In the genomic region with DNA sequence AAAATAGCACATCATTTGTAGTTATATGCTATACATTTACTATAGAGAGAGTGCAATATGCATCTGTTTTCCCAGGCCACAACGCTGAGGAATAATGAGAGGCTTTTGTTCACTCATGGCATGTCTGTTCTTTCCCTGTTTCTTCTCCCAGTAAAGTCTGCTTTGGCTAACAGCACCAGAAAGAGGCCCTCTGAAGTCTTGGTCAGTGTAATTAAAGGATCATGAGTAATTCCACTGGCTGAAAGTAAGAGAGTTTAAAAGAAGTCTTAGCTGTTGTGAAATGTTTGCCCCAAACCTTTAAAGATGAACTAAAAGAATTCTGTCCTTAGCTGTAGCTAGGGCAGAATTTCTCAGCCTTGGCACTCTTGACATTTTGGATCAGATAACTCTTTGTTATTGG, we compare ENCODE assay signal across 11 cellular contexts.
"Had no signal": no experiment of that assay in that cellular context is flagged by ENCODE, and none has a peak within 500 bp of the region (broad histone marks: within the 10 kb centered on the region; RNA-seq: fewer than 3 reads in every experiment).

No MANE protein-coding gene starts in this region.

- H3K27me3 ChIP-seq: ovary, transverse colon had no signal

- ATAC-seq: stimulated activated effector memory CD8-positive, alpha-beta T cell treated with anti-CD3 and anti-CD28 coated beads, Interleukin-12 subunit alpha, Interleukin-12 subunit beta, amount 100 ng/mL, for 72 hours; WTC11 had no signal

- H3K4me3 ChIP-seq: left ventricle myocardium inferior, ovary, transverse colon had no signal

- H3K36me3 ChIP-seq: left ventricle myocardium inferior, ovary, transverse colon had no signal

- H3K9me3 ChIP-seq: left ventricle myocardium inferior, ovary, transverse colon had no signal

- DNase-seq: activated CD4-positive, alpha-beta T cell treated with anti-CD3 and anti-CD28 coated beads for 48 hours; activated naive CD4-positive, alpha-beta T cell; dermis blood vessel endothelial cell; mesendoderm; nephron progenitor cell; ovary; SK-N-SH; transverse colon had no signal

- H3K9ac ChIP-seq: SK-N-SH had no signal

- H3K4me1 ChIP-seq: transverse colon had no signal
